In genomic region chr14:102187583-102188001, GRCh38 we compare ENCODE assay signal across 9 cellular contexts.
DNase-seq lines count a peak whose midpoint lies in the region; ATAC-seq, FAIRE-seq and TF ChIP-seq lines count a peak whose summit lies in the region.
"Had no signal": no experiment of that assay in that cellular context is flagged by ENCODE, and none has a peak within 500 bp of the region (broad histone marks: within the 10 kb centered on the region; RNA-seq: fewer than 3 reads in every experiment).

No MANE protein-coding gene starts in this region.

- no peak for TF ChIP-seq POLR2A in H54 (IDR thresholded peaks at IDR 0.05; ENCODE audit: low read depth, low read length)

- ATAC-seq in stimulated activated naive B cell treated with anti-CD40 and anti-IgM and Interleukin-4, amounts not matched to agents 10 μg/mL and 1 μg/mL and 100 μg/mL, for 72 hours (replicated peaks), result no peak

- H3K27ac ChIP-seq in angular gyrus (ENCODE audit: low read depth, low read length), result peak overlapping the region; percentile 82

- no peaks in the 10 kb centered on the region for H3K9me3 Mint-ChIP-seq in stimulated activated naive B cell treated with anti-CD40 and anti-IgM and Interleukin-4, amounts not matched to agents 10 μg/mL and 1 μg/mL and 100 μg/mL, for 72 hours
- H3K9me3 Mint-ChIP-seq: activated CD4-positive, alpha-beta T cell treated with anti-CD3 and anti-CD28 coated beads, Interleukin-2, amount 10 ng/mL, durations not matched to agents 24 days and 14 days had no signal

- peaks cover 33 to 67% of the 10 kb centered on the region in 2 donors for H3K4me1 Mint-ChIP-seq in stimulated activated naive B cell treated with anti-CD40 and anti-IgM and Interleukin-4, amounts not matched to agents 10 μg/mL and 1 μg/mL and 100 μg/mL, for 72 hours

- no peaks in the 10 kb centered on the region for H3K27me3 Mint-ChIP-seq in stimulated activated naive B cell treated with anti-CD40 and anti-IgM and Interleukin-4, amounts not matched to agents 10 μg/mL and 1 μg/mL and 100 μg/mL, for 72 hours
- H3K27me3 Mint-ChIP-seq: activated CD4-positive, alpha-beta T cell treated with anti-CD3 and anti-CD28 coated beads, Interleukin-2, amount 10 ng/mL, durations not matched to agents 24 days and 14 days had no signal

- H3K36me3 Mint-ChIP-seq in stimulated activated naive B cell treated with anti-CD40 and anti-IgM and Interleukin-4, amounts not matched to agents 10 μg/mL and 1 μg/mL and 100 μg/mL, for 72 hours, result peaks cover 3 to 7% of the 10 kb centered on the region in 2 donors

- FAIRE-seq in H54 (lab: Jason Lieb, UNC), result peak; percentile 6

- DNase-seq in H54 (ENCODE audit: insufficient read length, low spot score) (no peak), islet precursor cell (peak; percentile 69), NCI-H510A treated with DMSO at 0.1 percent for 48 hours (lab: John Stamatoyannopoulos, UW) (no peak), NCI-H2081 (lab: John Stamatoyannopoulos, UW) (no peak)
- DNase-seq in stimulated activated naive B cell treated with anti-CD40 and anti-IgM and Interleukin-4, amounts not matched to agents 10 μg/mL and 1 μg/mL and 100 μg/mL, for 72 hours, result no peak
- no peak for DNase-seq in activated CD8-positive, alpha-beta memory T cell treated with anti-CD3 and anti-CD28 coated beads, Interleukin-2, amount 50 U/mL, for 4 hours
- DNase-seq: activated CD4-positive, alpha-beta T cell treated with anti-CD3 and anti-CD28 coated beads, Interleukin-2, amount 10 ng/mL, durations not matched to agents 24 days and 14 days; occipital lobe had no signal

- H3K27ac Mint-ChIP-seq in stimulated activated naive B cell treated with anti-CD40 and anti-IgM and Interleukin-4, amounts not matched to agents 10 μg/mL and 1 μg/mL and 100 μg/mL, for 72 hours, result peak overlapping the region; percentile 68

- H3K4me3 Mint-ChIP-seq in stimulated activated naive B cell treated with anti-CD40 and anti-IgM and Interleukin-4, amounts not matched to agents 10 μg/mL and 1 μg/mL and 100 μg/mL, for 72 hours, result no peak overlapping the region
- H3K4me3 Mint-ChIP-seq: activated CD4-positive, alpha-beta T cell treated with anti-CD3 and anti-CD28 coated beads, Interleukin-2, amount 10 ng/mL, durations not matched to agents 24 days and 14 days had no signal
